Comparison of ENCODE assay signal across 23 cellular contexts in genomic region chr6:11592289-11592906, GRCh38. TPM values are rescaled to one million over a fixed set of nuclear protein-coding genes. Genes with fewer than 3 reads are reported as not detected.
A peak's percentile ranks its signal among the peaks of the same experiment; 100 is the strongest.
DNase-seq lines count a peak whose midpoint lies in the region; ATAC-seq, FAIRE-seq and TF ChIP-seq lines count a peak whose summit lies in the region.
"Had no signal": no experiment of that assay in that cellular context is flagged by ENCODE, and none has a peak within 500 bp of the region (broad histone marks: within the 10 kb centered on the region; RNA-seq: fewer than 3 reads in every experiment).

No MANE protein-coding gene starts in this region.

- H4K20me1 ChIP-seq in GM23338 (replicated peaks; ENCODE audit: insufficient read depth), result no peaks in the 10 kb centered on the region

- TF ChIP-seq EP300 in esophagus muscularis mucosa (IDR thresholded peaks at IDR 0.05), result no peak

- intact Hi-C loops in esophagus muscularis mucosa (cut with DNase I), result no loop called here
- intact Hi-C loops in pancreas (cut with DNase I), result loop anchor here in 1 of 3 donors (10.0 kb wide), 1 partner anchor 642 kb away; no protein-coding TSS in a partner anchor

- no peak for TF ChIP-seq POLR2A in esophagus muscularis mucosa (IDR thresholded peaks at IDR 0.05; ENCODE audit: low read depth)

- H2AFZ ChIP-seq in GM23338, result 0 out of 2 replicates have a peak overlapping the region, but pooled peaks have one; percentile 32

- no peak overlapping the region for H3K27ac ChIP-seq in GM23338 (ENCODE audit: low read depth)
- no peak overlapping the region for H3K27ac ChIP-seq in esophagus muscularis mucosa (replicated peaks in 1 of 4)
- H3K27ac ChIP-seq in pancreas, result no peak overlapping the region
- H3K27ac ChIP-seq: brain microvascular endothelial cell, lower lobe of right lung, thoracic aorta had no signal

- H3K4me3 ChIP-seq in GM23338 (no peak overlapping the region), esophagus muscularis mucosa (no peak overlapping the region), pancreas (no peak overlapping the region)
- H3K4me3 ChIP-seq: lower lobe of right lung, Peyer's patch, thoracic aorta had no signal

- H3K27me3 ChIP-seq in GM23338 (ENCODE audit: insufficient read depth), result no peaks in the 10 kb centered on the region
- no peaks in the 10 kb centered on the region for H3K27me3 ChIP-seq in esophagus muscularis mucosa
- no peaks in the 10 kb centered on the region for H3K27me3 ChIP-seq in pancreas
- H3K27me3 ChIP-seq: brain microvascular endothelial cell, Peyer's patch had no signal

- H3K9me3 Mint-ChIP-seq in GM23338 (peaks cover 18% of the 10 kb centered on the region), type B pancreatic cell (no peaks in the 10 kb centered on the region)
- H3K9me3 Mint-ChIP-seq: activated naive CD8-positive, alpha-beta T cell treated with anti-CD3 and anti-CD28 coated beads for 36 hours; CD4-positive, CD25-positive, alpha-beta regulatory T cell; naive thymus-derived CD4-positive, alpha-beta T cell had no signal

- no peak for DNase-seq in GM23338 (ENCODE audit: low spot score)
- DNase-seq in esophagus muscularis mucosa (ENCODE audit: extremely low spot score), result peak; percentile 91
- DNase-seq in iris pigment epithelial cell (ENCODE audit: low read depth), result peak; percentile 63
- no peak for DNase-seq in pancreas
- DNase-seq in HTR-8/SVneo (ENCODE audit: insufficient read length, low spot score), result no peak
- no peak for DNase-seq in stimulated activated naive CD4-positive, alpha-beta T cell (lab: John Stamatoyannopoulos, UW)
- DNase-seq in NCI-H748 treated with DMSO at 0.1 percent for 48 hours (lab: John Stamatoyannopoulos, UW), result no peak
- DNase-seq in type B pancreatic cell (ENCODE audit: extremely low spot score, unreplicated experiment), result no peak
- DNase-seq: activated naive CD8-positive, alpha-beta T cell treated with anti-CD3 and anti-CD28 coated beads for 36 hours; brain microvascular endothelial cell; CD4-positive, CD25-positive, alpha-beta regulatory T cell; dermis blood vessel endothelial cell; lower lobe of right lung; MM.1S; naive thymus-derived CD4-positive, alpha-beta T cell; NCI-H1694 treated with DMSO at 0.1 percent for 48 hours; NCI-H446 treated with DMSO at 0.1 percent for 48 hours; NK-92 treated with Interleukin-12 subunit alpha and Interleukin-12 subunit beta, amount 100 ng/mL, for 24 hours; Peyer's patch; SK-N-SH; T-helper 9 cell had no signal

- H3K4me1 ChIP-seq in GM23338 (ENCODE audit: insufficient read depth), result no peaks in the 10 kb centered on the region
- peaks cover 0 to 13% (median 4%) of the 10 kb centered on the region in 4 donors for H3K4me1 ChIP-seq in esophagus muscularis mucosa
- no peaks in the 10 kb centered on the region for H3K4me1 ChIP-seq in pancreas
- H3K4me1 ChIP-seq: Peyer's patch had no signal

- no peak for TF ChIP-seq CTCF in GM23338 (conservative IDR thresholded peaks at IDR 0.05; ENCODE audit: low read depth in 2 of 2)
- TF ChIP-seq CTCF in esophagus muscularis mucosa (IDR thresholded peaks at IDR 0.05), result no peak
- no peak for TF ChIP-seq CTCF in pancreas (IDR thresholded peaks at IDR 0.05)
- TF ChIP-seq CTCF in type B pancreatic cell (conservative IDR thresholded peaks at IDR 0.05), result no peak

- no peak for FAIRE-seq in pancreas (lab: Jason Lieb, UNC)
- FAIRE-seq in HTR-8/SVneo (lab: Jason Lieb, UNC), result no peak

- H3K36me3 Mint-ChIP-seq in GM23338 (ENCODE audit: low read depth), result peaks cover 10% of the 10 kb centered on the region; the same call in 2 of the 3 replicates
- no peaks in the 10 kb centered on the region for H3K36me3 Mint-ChIP-seq in type B pancreatic cell
- H3K36me3 Mint-ChIP-seq: activated naive CD8-positive, alpha-beta T cell treated with anti-CD3 and anti-CD28 coated beads for 36 hours; CD4-positive, CD25-positive, alpha-beta regulatory T cell; naive thymus-derived CD4-positive, alpha-beta T cell had no signal

- no peaks in the 10 kb centered on the region for H3K79me2 ChIP-seq in GM23338 (replicated peaks; ENCODE audit: insufficient read depth)

- H3K4me2 ChIP-seq in GM23338, result no peak overlapping the region
- H3K4me2 ChIP-seq: SK-N-SH had no signal

- H3K9me2 ChIP-seq in GM23338 (ENCODE audit: insufficient read depth), result no peaks in the 10 kb centered on the region
- H3K9me2 ChIP-seq: SK-N-SH had no signal

- H3K27me3 Mint-ChIP-seq in GM23338 (ENCODE audit: insufficient read depth, low read depth, poor library complexity) (no peaks in the 10 kb centered on the region), type B pancreatic cell (no peaks in the 10 kb centered on the region)
- H3K27me3 Mint-ChIP-seq: activated naive CD8-positive, alpha-beta T cell treated with anti-CD3 and anti-CD28 coated beads for 36 hours had no signal

- H3K36me3 ChIP-seq in GM23338 (ENCODE audit: insufficient read depth) (no peaks in the 10 kb centered on the region), esophagus muscularis mucosa (no peaks in the 10 kb centered on the region), pancreas (no peaks in the 10 kb centered on the region)
- H3K36me3 ChIP-seq: brain microvascular endothelial cell, lower lobe of right lung, Peyer's patch, thoracic aorta had no signal

- H3K27ac Mint-ChIP-seq in GM23338, result no peak overlapping the region
- no peak overlapping the region for H3K27ac Mint-ChIP-seq in type B pancreatic cell
- H3K27ac Mint-ChIP-seq: activated naive CD8-positive, alpha-beta T cell treated with anti-CD3 and anti-CD28 coated beads for 36 hours; CD4-positive, CD25-positive, alpha-beta regulatory T cell; naive thymus-derived CD4-positive, alpha-beta T cell had no signal

- no peaks in the 10 kb centered on the region for H3K9me3 ChIP-seq in esophagus muscularis mucosa
- no peaks in the 10 kb centered on the region for H3K9me3 ChIP-seq in pancreas
- H3K9me3 ChIP-seq: lower lobe of right lung, Peyer's patch, SK-N-SH, thoracic aorta had no signal

- WGBS in esophagus muscularis mucosa, result 60% methylated on average over 8 of the region's 8 CpGs
- WGBS in pancreas, 2 donors, result 55 to 58% methylated on average over 8 of the region's 8 CpGs

- ATAC-seq in GM23338 (no peak), pancreas (peak in 3 of 4 donors; percentile 33 to 64 (median 34))
- ATAC-seq: HCT116; naive thymus-derived CD4-positive, alpha-beta T cell had no signal

- no peaks in the 10 kb centered on the region for H3F3A ChIP-seq in GM23338 (replicated peaks; ENCODE audit: low read depth)

- H3K4me1 Mint-ChIP-seq in GM23338 (peaks cover 4% of the 10 kb centered on the region; the same call in 2 of the 3 replicates), type B pancreatic cell (ENCODE audit: unreplicated experiment) (peaks cover 8% of the 10 kb centered on the region)
- H3K4me1 Mint-ChIP-seq: activated naive CD8-positive, alpha-beta T cell treated with anti-CD3 and anti-CD28 coated beads for 36 hours; CD4-positive, CD25-positive, alpha-beta regulatory T cell had no signal

- no peak overlapping the region for H3K4me3 Mint-ChIP-seq in GM23338
- no peak overlapping the region for H3K4me3 Mint-ChIP-seq in type B pancreatic cell
- H3K4me3 Mint-ChIP-seq: activated naive CD8-positive, alpha-beta T cell treated with anti-CD3 and anti-CD28 coated beads for 36 hours; CD4-positive, CD25-positive, alpha-beta regulatory T cell; naive thymus-derived CD4-positive, alpha-beta T cell had no signal

TF ChIP-seq in GM23338, 12 proteins besides CTCF, POLR2A, EP300 and RAD21:
- TF ChIP-seq ETS1 (IDR thresholded peaks at IDR 0.05), result no peak
- no peak for TF ChIP-seq ZNF114 (CRISPR knock-in tag; IDR thresholded peaks at IDR 0.05)
- no peak for TF ChIP-seq EZH2 (IDR thresholded peaks at IDR 0.05; ENCODE audit: low read depth, unreplicated experiment)

RNA-seq across cellular contexts. Expression of gene TMEM170B, which starts 54.8 kb away (rescaled TPM):
- 6.9 and 8.6 TPM in 2 replicates for total RNA-seq in GM23338 (2014; rRNA removed; shearing (Covaris generic))
- polyA plus RNA-seq in GM23338 (2016; fragmentation: Nextera tagmentation; extraction: Ambion mirVana), result 2.0 and 2.5 TPM in 2 replicates
- 1 to 10 TPM; 5.4 to 8.6 (median 6.2) TPM for total RNA-seq in esophagus muscularis mucosa
- total RNA-seq in pancreas, result 1 to 10 TPM in 4 of 6 donors, under 1 TPM in 2; 0.85 to 2.3 (median 1.6) TPM
- polyA plus RNA-seq in pancreas, result 1 to 10 TPM in 1 of 2 donors, under 1 TPM in 1; 0.49 to 1.5 TPM
- total RNA-seq in type B pancreatic cell (ENCODE audit: low replicate concordance), result 2.1 and 4.0 TPM in 2 replicates

Comparison
In these comparisons a context has a peak if more than half of its experiments do, and no peak if none do; other contexts are left out.
1. DNase-seq: peak in esophagus muscularis mucosa (single experiment) and iris pigment epithelial cell (single experiment); none in GM23338 (single experiment), pancreas (0 of 6), HTR-8/SVneo (single experiment), stimulated activated naive CD4-positive, alpha-beta T cell (0 of 6), NCI-H748 treated with DMSO at 0.1 percent for 48 hours (single experiment) and type B pancreatic cell (single experiment).